8 cellular contexts compared by ENCODE assay signal in genomic region chr4:56958111-56958517, GRCh38. TPM values are rescaled to one million over a fixed set of nuclear protein-coding genes. Genes with fewer than 3 reads are reported as not detected.
DNase-seq lines count a peak whose midpoint lies in the region; ATAC-seq lines count a peak whose summit lies in the region.

No MANE protein-coding gene starts in this region.

- H3K36me3 ChIP-seq in adipocyte (ENCODE audit: control insufficient read depth, insufficient read depth, low read length, severe bottlenecking) (peaks cover 19% of the 10 kb centered on the region), skeletal muscle satellite cell (ENCODE audit: insufficient read depth, low read length) (no peaks in the 10 kb centered on the region)

- H3K4me2 ChIP-seq in skeletal muscle satellite cell (ENCODE audit: low read length) = peak overlapping the region; percentile 65

- H3K4me1 ChIP-seq in adipocyte (ENCODE audit: control insufficient read depth, insufficient read depth, low read length) (peaks cover 21% of the 10 kb centered on the region), skeletal muscle satellite cell (ENCODE audit: control insufficient read depth, insufficient read depth, low read length) (peaks cover 18% of the 10 kb centered on the region)

- DNase-seq in NCI-H2171 treated with DMSO at 0.1 percent for 48 hours (lab: John Stamatoyannopoulos, UW) (peak; percentile 35), NCI-H2171 (lab: John Stamatoyannopoulos, UW) (no peak), adipocyte (ENCODE audit: low read depth) (peak; percentile 99), hepatic stellate cell (ENCODE audit: low spot score) (peak; percentile 78), COLO668 (lab: John Stamatoyannopoulos, UW; ENCODE audit: unreplicated experiment) (no peak)
- DNase-seq in activated CD4-positive, CD25-positive, alpha-beta regulatory T cell treated with anti-CD3 and anti-CD28 coated beads, Interleukin-2, amount 50 U/mL, for 72 hours = no peak

- H3K27me3 ChIP-seq in adipocyte (replicated peaks; ENCODE audit: control insufficient read depth, insufficient read depth, low read length) = no peaks in the 10 kb centered on the region
- no peaks in the 10 kb centered on the region for H3K27me3 ChIP-seq in skeletal muscle satellite cell (ENCODE audit: control insufficient read depth, insufficient read depth, low read length)

- ATAC-seq in HG02588 (IDR thresholded peaks at IDR 0.05; ENCODE audit: unreplicated experiment) = no peak

- peak overlapping the region; percentile 56 for H3K4me3 ChIP-seq in adipocyte (ENCODE audit: low read length)
- H3K4me3 ChIP-seq in skeletal muscle satellite cell (ENCODE audit: low read length) = peak overlapping the region; percentile 15

- H3K9me3 ChIP-seq in adipocyte (ENCODE audit: control insufficient read depth, low read length) (no peaks in the 10 kb centered on the region), skeletal muscle satellite cell (replicated peaks; ENCODE audit: low read length) (no peaks in the 10 kb centered on the region)

- H3K9ac ChIP-seq in adipocyte (ENCODE audit: low read length) (peak overlapping the region; percentile 3), skeletal muscle satellite cell (ENCODE audit: low read depth, low read length) (peak overlapping the region; percentile 35)

RNA-seq across cellular contexts. Expression of gene NOA1, which starts 19.3 kb away (rescaled TPM):
- total RNA-seq in skeletal muscle satellite cell (2012; rRNA removed) = 18.8 and 22.3 TPM in 2 replicates

RNA-seq across cellular contexts. Expression of gene POLR2B, which starts 20.6 kb away (rescaled TPM):
- total RNA-seq in skeletal muscle satellite cell (2012; rRNA removed) = 91.1 and 101 TPM in 2 replicates

RNA-seq across cellular contexts. Expression of gene REST, which starts 50.4 kb away (rescaled TPM):
- total RNA-seq in skeletal muscle satellite cell (2012; rRNA removed) = 28.6 and 36.0 TPM in 2 replicates

Comparison
In these comparisons a context has a peak if more than half of its experiments do, and no peak if none do; other contexts are left out.
1. DNase-seq: peak in NCI-H2171 treated with DMSO at 0.1 percent for 48 hours (single experiment), adipocyte (single experiment) and hepatic stellate cell (single experiment); none in NCI-H2171 (single experiment), activated CD4-positive, CD25-positive, alpha-beta regulatory T cell treated with anti-CD3 and anti-CD28 coated beads, Interleukin-2, amount 50 U/mL, for 72 hours (single experiment) and COLO668 (single experiment).